In the genomic region with DNA sequence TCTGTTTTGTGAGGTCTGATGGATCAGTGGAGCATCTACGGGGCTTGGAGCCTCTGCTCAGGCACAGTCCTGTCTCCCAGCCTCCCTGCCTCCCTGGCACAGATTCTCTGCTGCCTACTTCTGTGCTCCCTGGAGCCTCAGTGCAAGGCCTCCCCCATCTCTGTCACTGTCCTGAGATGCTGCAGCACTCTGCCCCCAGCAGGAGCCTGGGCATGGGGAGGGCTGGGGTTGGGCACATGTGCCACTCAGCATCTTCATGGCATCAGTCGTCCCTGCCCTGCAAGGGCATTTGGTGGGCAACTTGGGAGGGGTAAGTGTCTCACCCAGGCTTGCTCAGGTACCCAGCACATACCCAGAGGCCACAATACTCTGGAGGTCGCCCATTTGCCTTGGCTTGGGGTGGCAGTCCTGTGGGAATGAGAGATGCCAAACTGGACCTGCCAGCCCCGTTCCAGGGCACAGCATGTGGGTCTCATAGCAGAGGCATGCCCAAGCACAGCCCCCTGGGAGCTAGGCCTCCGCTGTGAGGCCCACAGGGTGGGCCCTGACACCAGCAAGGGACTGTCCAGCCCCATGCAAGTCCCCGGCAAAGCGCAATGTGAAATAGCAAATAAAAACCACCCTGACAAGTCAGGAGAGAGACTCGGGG, we compare ENCODE assay signal across 15 cellular contexts. TPM values are rescaled to one million over a fixed set of nuclear protein-coding genes. Genes with fewer than 3 reads are reported as not detected.
A peak's percentile ranks its signal among the peaks of the same experiment; 100 is the strongest.
DNase-seq lines count a peak whose midpoint lies in the region; ATAC-seq and TF ChIP-seq lines count a peak whose summit lies in the region.
"Had no signal": no experiment of that assay in that cellular context is flagged by ENCODE, and none has a peak within 500 bp of the region (broad histone marks: within the 10 kb centered on the region; RNA-seq: fewer than 3 reads in every experiment).

No MANE protein-coding gene starts in this region.

- DNase-seq in RWPE2 (ENCODE audit: low spot score) (no peak), islet precursor cell (peak; percentile 43), posterior vena cava (ENCODE audit: low spot score) (peak; percentile 49), neural progenitor cell (ENCODE audit: low spot score) (no peak), NCI-H2081 treated with DMSO at 0.1 percent for 48 hours (lab: John Stamatoyannopoulos, UW) (no peak), Right ventricle myocardium inferior (ENCODE audit: missing footprints) (no peak), mesenteric fat pad (ENCODE audit: low spot score) (no peak)
- DNase-seq: BE2C; CD8-positive, alpha-beta T cell; COR-L47; DMS153; DMS79 treated with DMSO at 0.1 percent for 48 hours; EL had no signal

- no peak overlapping the region for H3K27ac Mint-ChIP-seq in neural progenitor cell
- H3K27ac Mint-ChIP-seq: CD8-positive, alpha-beta T cell had no signal

- no peak for TF ChIP-seq CTCF in RWPE2 (IDR thresholded peaks at IDR 0.05; ENCODE audit: poor library complexity, severe bottlenecking)
- TF ChIP-seq CTCF in neural progenitor cell (IDR thresholded peaks at IDR 0.05): no peak

- H3K36me3 ChIP-seq in RWPE2 (ENCODE audit: low read depth) (no peaks in the 10 kb centered on the region), neural progenitor cell (no peaks in the 10 kb centered on the region)
- H3K36me3 ChIP-seq: BE2C had no signal

- peaks cover 2% of the 10 kb centered on the region for H3K27me3 Mint-ChIP-seq in neural progenitor cell (ENCODE audit: insufficient read depth, low read depth)

- no peak overlapping the region for H3K4me2 ChIP-seq in neural progenitor cell

- H3F3A ChIP-seq in neural progenitor cell (ENCODE audit: low read depth): no peaks in the 10 kb centered on the region

- no peaks in the 10 kb centered on the region for H3K79me2 ChIP-seq in neural progenitor cell (ENCODE audit: low read depth)

- ATAC-seq in RWPE2 (ENCODE audit: low read depth) (no peak), Right ventricle myocardium inferior (no peak)
- ATAC-seq: CD8-positive, alpha-beta T cell; HCT116 had no signal

- intact Hi-C loops in posterior vena cava (cut with DNase I) (no loop called here), Right ventricle myocardium inferior (cut with DNase I) (no loop called here)

- H3K9ac ChIP-seq in neural progenitor cell: no peak overlapping the region

- H3K9me3 Mint-ChIP-seq in neural progenitor cell: no peaks in the 10 kb centered on the region
- H3K9me3 Mint-ChIP-seq: CD8-positive, alpha-beta T cell had no signal

- peaks cover 9% of the 10 kb centered on the region for H3K4me1 ChIP-seq in RWPE2 (ENCODE audit: insufficient read depth, poor library complexity, severe bottlenecking)
- no peaks in the 10 kb centered on the region for H3K4me1 ChIP-seq in neural progenitor cell
- H3K4me1 ChIP-seq: BE2C had no signal

- H3K9me3 ChIP-seq in RWPE2 (ENCODE audit: severe bottlenecking) (no peaks in the 10 kb centered on the region), neural progenitor cell (ENCODE audit: low read depth) (no peaks in the 10 kb centered on the region)
- H3K9me3 ChIP-seq: BE2C had no signal

- no peak overlapping the region for H3K4me3 Mint-ChIP-seq in neural progenitor cell
- H3K4me3 Mint-ChIP-seq: CD14-positive monocyte; CD8-positive, alpha-beta T cell had no signal

- no peaks in the 10 kb centered on the region for H3K36me3 Mint-ChIP-seq in neural progenitor cell
- H3K36me3 Mint-ChIP-seq: CD14-positive monocyte; CD8-positive, alpha-beta T cell had no signal

- H2AFZ ChIP-seq in neural progenitor cell (replicated peaks): no peak overlapping the region

- peak overlapping the region; percentile 57 for H3K27ac ChIP-seq in RWPE2 (ENCODE audit: poor library complexity, severe bottlenecking)
- no peak overlapping the region for H3K27ac ChIP-seq in neural progenitor cell

- H3K4me3 ChIP-seq in RWPE2 (ENCODE audit: severe bottlenecking) (no peak overlapping the region), neural progenitor cell (no peak overlapping the region)

- H4K20me1 ChIP-seq in neural progenitor cell (ENCODE audit: low read depth): no peaks in the 10 kb centered on the region

- H3K27me3 ChIP-seq in RWPE2 (ENCODE audit: insufficient read depth, poor library complexity, severe bottlenecking) (no peaks in the 10 kb centered on the region), neural progenitor cell (no peaks in the 10 kb centered on the region)
- H3K27me3 ChIP-seq: BE2C had no signal

- H3K4me1 Mint-ChIP-seq in neural progenitor cell: peaks cover 9% of the 10 kb centered on the region

RNA-seq across cellular contexts. Expression of a gene that starts 28.7 kb away (rescaled TPM):
- total RNA-seq in posterior vena cava (not detected), neural progenitor cell (ENCODE audit: low replicate concordance) (1.0 and 2.0 TPM in 2 replicates), Right ventricle myocardium inferior (not detected), mesenteric fat pad (not detected)
- total RNA-seq: CD8-positive, alpha-beta T cell had no signal

RNA-seq across cellular contexts. Expression of a gene that starts 30.4 kb away (rescaled TPM):
- 1 to 10 TPM in 1 of 2 donors, under 1 TPM in 1; 0.48 to 6.3 TPM for total RNA-seq in posterior vena cava
- total RNA-seq in neural progenitor cell (ENCODE audit: low replicate concordance): not detected in 2 replicates
- 0.24 TPM for total RNA-seq in Right ventricle myocardium inferior
- 7.0 TPM for total RNA-seq in mesenteric fat pad

Comparison
In these comparisons a context has a peak if more than half of its experiments do, and no peak if none do; other contexts are left out.
1. DNase-seq: peak in islet precursor cell (single experiment) and posterior vena cava (single experiment); none in RWPE2 (single experiment), neural progenitor cell (single experiment), NCI-H2081 treated with DMSO at 0.1 percent for 48 hours (single experiment), Right ventricle myocardium inferior (single experiment) and mesenteric fat pad (single experiment).